In genomic region chr7:38232475-38233366, GRCh38 we compare ENCODE assay signal across 8 cellular contexts. TPM values are rescaled to one million over a fixed set of nuclear protein-coding genes. Genes with fewer than 3 reads are reported as not detected.
A peak's percentile ranks its signal among the peaks of the same experiment; 100 is the strongest.
DNase-seq lines count a peak whose midpoint lies in the region; ATAC-seq and TF ChIP-seq lines count a peak whose summit lies in the region.

No MANE protein-coding gene starts in this region.

- H3K27ac ChIP-seq in colonic mucosa, result peak overlapping the region; percentile 22

- no peaks in the 10 kb centered on the region for H3K36me3 ChIP-seq in colonic mucosa

- H3K9ac ChIP-seq in colonic mucosa (ENCODE audit: low read depth in 2 of 2, low read length in 2 of 2), result no peak overlapping the region

- no peaks in the 10 kb centered on the region for H3K9me3 ChIP-seq in colonic mucosa

- no peaks in the 10 kb centered on the region for H3K4me1 ChIP-seq in colonic mucosa

- TF ChIP-seq CTCF in colonic mucosa (IDR thresholded peaks at IDR 0.05), result no peak

- DNase-seq in colonic mucosa (peak; percentile 27), inferior parietal cortex (ENCODE audit: extremely low spot score) (no peak), NCI-H1092 treated with DMSO at 0.1 percent for 48 hours (lab: John Stamatoyannopoulos, UW) (no peak), NCI-H526 treated with DMSO at 0.1 percent for 48 hours (lab: John Stamatoyannopoulos, UW) (no peak)
- peak; percentile 33 to 59 for DNase-seq in stimulated activated CD4-positive, alpha-beta T cell treated with anti-CD3 and anti-CD28 coated beads, Interleukin-4, amount 100 ng/mL, for 48 hours (ENCODE audit: low read depth in 2 of 2)

- intact Hi-C loops in colonic mucosa (cut with DNase I), result no loop called here

- no peaks in the 10 kb centered on the region for H3K27me3 ChIP-seq in colonic mucosa

- no peak overlapping the region for H3K4me3 ChIP-seq in colonic mucosa

- ATAC-seq in GM19328 (IDR thresholded peaks at IDR 0.05; ENCODE audit: unreplicated experiment) (peak; percentile 72), HG03378 (IDR thresholded peaks at IDR 0.05; ENCODE audit: unreplicated experiment) (peak; percentile 88)
- peak; percentile 78 to 83 for ATAC-seq in activated CD4-positive, CD25-positive, alpha-beta regulatory T cell treated with anti-CD3 and anti-CD28 coated beads, Interleukin-2, amount 50 U/mL, for 24 hours

RNA-seq across cellular contexts. Expression of gene STARD3NL, which starts 54.7 kb away (rescaled TPM):
- total RNA-seq in colonic mucosa, result 10 to 100 TPM; 25.4 to 25.5 TPM

Comparison
In these comparisons a context has a peak if more than half of its experiments do, and no peak if none do; other contexts are left out.
1. DNase-seq: peak in colonic mucosa (single experiment) and stimulated activated CD4-positive, alpha-beta T cell treated with anti-CD3 and anti-CD28 coated beads, Interleukin-4, amount 100 ng/mL, for 48 hours (2 of 2); none in inferior parietal cortex (single experiment), NCI-H1092 treated with DMSO at 0.1 percent for 48 hours (single experiment) and NCI-H526 treated with DMSO at 0.1 percent for 48 hours (single experiment).
2. Peak in every context shown above with its lines, with median percentiles within 50 percentile points of each other: ATAC-seq.